17 cellular contexts compared by ENCODE assay signal in genomic region chr11:87002918-87003317, GRCh38. TPM values are rescaled to one million over a fixed set of nuclear protein-coding genes. Genes with fewer than 3 reads are reported as not detected.
DNase-seq lines count a peak whose midpoint lies in the region; ATAC-seq, FAIRE-seq and TF ChIP-seq lines count a peak whose summit lies in the region.
"Had no signal": no experiment of that assay in that cellular context is flagged by ENCODE, and none has a peak within 500 bp of the region (broad histone marks: within the 10 kb centered on the region; RNA-seq: fewer than 3 reads in every experiment).

No MANE protein-coding gene starts in this region.

- H3K27ac Mint-ChIP-seq in Caco-2 (ENCODE audit: unreplicated experiment), result peak overlapping the region; percentile 93
- H3K27ac Mint-ChIP-seq: CD4-positive, CD25-positive, alpha-beta regulatory T cell; H9; IgD-negative memory B cell had no signal

- H2AFZ ChIP-seq in GM12878 (ENCODE audit: control insufficient read depth, low read depth, low read length), result no peak overlapping the region

- FAIRE-seq in GM12878 (lab: Jason Lieb, UNC), result no peak

- H3K4me2 ChIP-seq in GM12878 (ENCODE audit: control insufficient read depth, insufficient read depth), result no peak overlapping the region
- H3K4me2 ChIP-seq: BLaER1, KMS-11 had no signal

- RAD21 ChIA-PET in GM12878 (lab: Charles Lee; ENCODE audit: unreplicated experiment), result no interaction called here

- H3K36me3 ChIP-seq in Caco-2 (ENCODE audit: control insufficient read depth, insufficient read depth, low read length) (no peaks in the 10 kb centered on the region), GM12878 (ENCODE audit: control insufficient read depth in 2 of 2, insufficient read depth in 2 of 2, low read length in 1 of 2) (no peaks in the 10 kb centered on the region), subcutaneous abdominal adipose tissue (ENCODE audit: control insufficient read depth in 5 of 5, insufficient read depth in 5 of 5, low read length in 5 of 5) (no peaks in the 10 kb centered on the region), psoas muscle (ENCODE audit: insufficient read depth in 1 of 2, low read depth in 1 of 2) (no peaks in the 10 kb centered on the region)
- H3K36me3 ChIP-seq: BLaER1 had no signal

- no peak overlapping the region for H3K4me3 Mint-ChIP-seq in Caco-2 (ENCODE audit: unreplicated experiment)
- H3K4me3 Mint-ChIP-seq: CD4-positive, CD25-positive, alpha-beta regulatory T cell; H9; IgD-negative memory B cell had no signal

- H3K36me3 Mint-ChIP-seq in Caco-2 (ENCODE audit: insufficient read depth, unreplicated experiment), result peaks cover 37% of the 10 kb centered on the region
- H3K36me3 Mint-ChIP-seq: CD4-positive, CD25-positive, alpha-beta regulatory T cell; IgD-negative memory B cell had no signal

- no peak overlapping the region for H3K4me3 ChIP-seq in Caco-2 (ENCODE audit: low read depth, low read length)
- H3K4me3 ChIP-seq in GM12878, result no peak overlapping the region
- H3K4me3 ChIP-seq in subcutaneous abdominal adipose tissue (ENCODE audit: low read depth in 1 of 5, low read length in 5 of 5), result no peak overlapping the region
- no peak overlapping the region for H3K4me3 ChIP-seq in psoas muscle
- H3K4me3 ChIP-seq: BLaER1 had no signal

- SMC1A ChIA-PET in GM12878 (lab: Charles Lee; ENCODE audit: uncharacterized antibody, unreplicated experiment), result no interaction called here

- POLR2A ChIA-PET in Caco-2 (lab: Charles Lee), result no interaction called here
- POLR2A ChIA-PET in GM12878 (lab: Charles Lee), result no interaction called here

- peaks cover 64% of the 10 kb centered on the region for H3K4me1 ChIP-seq in Caco-2
- no peaks in the 10 kb centered on the region for H3K4me1 ChIP-seq in GM12878 (ENCODE audit: control insufficient read depth, insufficient read depth, low read length)
- H3K4me1 ChIP-seq in subcutaneous abdominal adipose tissue (ENCODE audit: control insufficient read depth in 5 of 5, insufficient read depth in 5 of 5, low read length in 5 of 5), result peaks cover 0 to 21% (median 9%) of the 10 kb centered on the region in 5 donors
- no peaks in the 10 kb centered on the region for H3K4me1 ChIP-seq in psoas muscle
- H3K4me1 ChIP-seq: BLaER1 had no signal

- no peaks in the 10 kb centered on the region for H4K20me1 ChIP-seq in GM12878 (ENCODE audit: control insufficient read depth, insufficient read depth)
- H4K20me1 ChIP-seq: BLaER1 had no signal

- peaks cover 69% of the 10 kb centered on the region for H3K4me1 Mint-ChIP-seq in Caco-2 (ENCODE audit: low read depth, unreplicated experiment)
- H3K4me1 Mint-ChIP-seq: CD4-positive, CD25-positive, alpha-beta regulatory T cell; IgD-negative memory B cell had no signal

- DNase-seq in Caco-2 (no peak), OCI-M1 (lab: John Stamatoyannopoulos, UW) (peak; percentile 77), GM12878 (ENCODE audit: low read depth, low spot score) (no peak), psoas muscle (no peak), NCI-H2081 treated with DMSO at 0.1 percent for 48 hours (lab: John Stamatoyannopoulos, UW) (no peak), AG20443 (ENCODE audit: low spot score) (no peak)
- DNase-seq: AML-193; CD4-positive, CD25-positive, alpha-beta regulatory T cell; DMS153; DND-41; GDM1; GOT3; H9 had no signal

- H3K9me3 ChIP-seq in Caco-2, result no peaks in the 10 kb centered on the region
- H3K9me3 ChIP-seq in GM12878 (replicated peaks; ENCODE audit: control insufficient read depth, insufficient read depth, low read length), result no peaks in the 10 kb centered on the region
- H3K9me3 ChIP-seq in subcutaneous abdominal adipose tissue (ENCODE audit: control insufficient read depth in 5 of 5, low read length in 5 of 5), result no peaks in the 10 kb centered on the region
- H3K9me3 ChIP-seq in psoas muscle, result no peaks in the 10 kb centered on the region
- H3K9me3 ChIP-seq: BLaER1 had no signal

- H3K9me3 Mint-ChIP-seq in Caco-2 (ENCODE audit: unreplicated experiment), result peaks cover 13% of the 10 kb centered on the region
- H3K9me3 Mint-ChIP-seq: CD4-positive, CD25-positive, alpha-beta regulatory T cell; H9; IgD-negative memory B cell had no signal

- no peaks in the 10 kb centered on the region for H3K27me3 ChIP-seq in Caco-2 (replicated peaks; ENCODE audit: control insufficient read depth, insufficient read depth, low read length)
- no peaks in the 10 kb centered on the region for H3K27me3 ChIP-seq in GM12878 (replicated peaks in 1 of 2; ENCODE audit: control insufficient read depth in 2 of 2, insufficient read depth in 2 of 2, low read length in 1 of 2)
- H3K27me3 ChIP-seq in subcutaneous abdominal adipose tissue (ENCODE audit: control insufficient read depth in 5 of 5, insufficient read depth in 4 of 5, low read length in 5 of 5), result no peaks in the 10 kb centered on the region
- H3K27me3 ChIP-seq in psoas muscle (ENCODE audit: insufficient read depth in 3 of 3, low read length in 2 of 3), result no peaks in the 10 kb centered on the region
- H3K27me3 ChIP-seq: BLaER1 had no signal

- H3K9ac ChIP-seq in GM12878 (ENCODE audit: control insufficient read depth, insufficient read depth, low read length) (no peak overlapping the region), subcutaneous abdominal adipose tissue (ENCODE audit: low read length in 5 of 5) (no peak overlapping the region)
- H3K9ac ChIP-seq: BLaER1, KMS-11 had no signal

- in situ Hi-C loops in GM12878 (cut with MboI), result no loop called here

- no peaks in the 10 kb centered on the region for H3K79me2 ChIP-seq in GM12878 (ENCODE audit: control insufficient read depth, insufficient read depth, low read length)

- no peak for TF ChIP-seq EP300 in GM12878 (IDR thresholded peaks at IDR 0.05; ENCODE audit: borderline replicate concordance in 1 of 2, control insufficient read depth in 1 of 2, low read depth in 2 of 2, low read length in 2 of 2)

- no peak overlapping the region for H3K27ac ChIP-seq in GM12878 (ENCODE audit: control insufficient read depth, insufficient read depth)
- peak overlapping the region; percentile 15 for H3K27ac ChIP-seq in subcutaneous abdominal adipose tissue (ENCODE audit: low read depth, low read length)
- H3K27ac ChIP-seq in psoas muscle, result no peak overlapping the region
- H3K27ac ChIP-seq: BLaER1, KMS-11 had no signal

- TF ChIP-seq RAD21 in GM12878 (IDR thresholded peaks at IDR 0.05; ENCODE audit: insufficient read depth, low read depth, low read length), result no peak

- peak; percentile 57 for ATAC-seq in GM12878
- no peak for ATAC-seq in psoas muscle

- 32% methylated on average over 1 of the region's 1 CpG for WGBS in GM12878 (ENCODE audit: insufficient coverage, insufficient replicate concordance, low lambda C conversion rate, missing lambda C conversion rate)
- 80 to 94% (median 90%) methylated on average over 1 of the region's 1 CpG for WGBS in psoas muscle, 3 donors

- CTCF ChIA-PET in Caco-2 (lab: Charles Lee), result no interaction called here
- CTCF ChIA-PET in GM12878 (lab: Yijun Ruan, JAX), result interaction anchor here (0.9 kb wide), 1 partner anchor 418 kb away, joined by 3 read pairs; no protein-coding TSS in a partner anchor

- TF ChIP-seq CTCF in Caco-2 (IDR thresholded peaks at IDR 0.05; ENCODE audit: insufficient read depth in 1 of 2, low read depth in 1 of 2, low read length in 1 of 2, severe bottlenecking in 1 of 2, unreplicated experiment in 1 of 2) (no peak), GM12878 (IDR thresholded peaks at IDR 0.05 in 2 of 3, conservative IDR thresholded peaks at IDR 0.05 in 1 of 3; ENCODE audit: control insufficient read depth in 2 of 3, extremely low read depth in 1 of 3, insufficient read depth in 1 of 3, low read depth in 3 of 3, low read length in 3 of 3) (no peak), psoas muscle (IDR thresholded peaks at IDR 0.05) (no peak)

- BruUV-seq in Caco-2 (replicated peaks; lab: Mats Ljungman, UMichigan) (no TSS peak), GM12878 (replicated peaks; lab: Mats Ljungman, UMichigan) (no TSS peak)

- no peaks in the 10 kb centered on the region for H3K27me3 Mint-ChIP-seq in Caco-2 (ENCODE audit: insufficient read depth, unreplicated experiment)

- no peak for TF ChIP-seq POLR2A in GM12878 (IDR thresholded peaks at IDR 0.05; ENCODE audit: low read depth, low read length)

- intact Hi-C loops in Caco-2 (cut with micrococcal nuclease; ENCODE audit: unreplicated experiment), result loop anchor here (10.0 kb wide), 2 partner anchors 488 to 1218 kb away; no protein-coding TSS in a partner anchor
- intact Hi-C loops in GM12878 (cut with micrococcal nuclease; ENCODE audit: unreplicated experiment), result no loop called here
- intact Hi-C loops in psoas muscle (cut with DNase I), result no loop called here

RNA-seq across cellular contexts. Expression of gene TMEM135, which starts 34.8 kb away (rescaled TPM):
- total RNA-seq in Caco-2 (2022) (88.6 and 95.2 TPM in 2 replicates), GM12878 (2014; rRNA removed) (13.1 and 16.5 TPM in 2 replicates), GM12878 (2014; rRNA removed; fragmentation: Illumina TruSeq; extraction: Trizol) (24.2 and 24.6 TPM in 2 replicates), GM12878 (2021) (15.9 and 16.8 TPM in 2 replicates), psoas muscle (10 to 100 TPM in 3 of 4 donors, 1 to 10 TPM in 1; 9.4 to 26.6 (median 16.2) TPM)
- total RNA-seq in GM12878 (2013; cell fraction: nucleolus; rRNA removed), result 54.0 and 135 TPM in 2 replicates
- 3.5 TPM for polyA plus RNA-seq in GM12878 (2011; ENCODE audit: low read depth)
- polyA plus RNA-seq in GM12878 (2011; rRNA removed) (23.3 and 37.4 TPM in 2 replicates), GM12878 (2014; fragmentation: Illumina TruSeq; extraction: Trizol) (10.7 and 12.8 TPM in 2 replicates), GM12878 (2014; fragmentation: Nextera tagmentation; extraction: Ambion mirVana) (1 to 10 TPM; 7.2 to 9.1 TPM), GM12878 (2014; rRNA removed) (8.6 and 117 TPM in 2 replicates), GM12878 (2016; fragmentation: Nextera tagmentation; extraction: Ambion mirVana) (10 to 100 TPM in 1 of 2 experiments, 1 to 10 TPM in 1; 9.2 to 12.7 TPM), psoas muscle (1 to 10 TPM; 4.1 to 6.3 (median 5.6) TPM)
- 16.6 and 21.6 TPM in 2 replicates for polyA plus RNA-seq in GM12878 (2011; cell fraction: cytosol; rRNA removed)
- polyA plus RNA-seq in GM12878 (2011; cell fraction: nucleus; rRNA removed), result 12.2 and 13.3 TPM in 2 replicates
- polyA plus RNA-seq in GM12878 (2012), result 5.6 and 9.4 TPM in 2 replicates
- polyA minus RNA-seq in GM12878 (2011; rRNA and poly(A)+ RNA removed), result 37.5 and 61.0 TPM in 2 replicates
- polyA minus RNA-seq in GM12878 (2011; cell fraction: cytosol; rRNA and poly(A)+ RNA removed), result 11.4 and 14.7 TPM in 2 replicates
- 50.2 and 102 TPM in 2 replicates for polyA minus RNA-seq in GM12878 (2011; cell fraction: nucleus; rRNA and poly(A)+ RNA removed)

RNA-seq across cellular contexts. Expression of gene FZD4, which starts 47.7 kb away (rescaled TPM):
- total RNA-seq in Caco-2 (2022) (60.6 and 78.4 TPM in 2 replicates), GM12878 (2014; rRNA removed) (under 0.01 TPM in 1 of 2 replicates, not detected in the other), GM12878 (2014; rRNA removed; fragmentation: Illumina TruSeq; extraction: Trizol) (under 0.01 TPM in 1 of 2 replicates, not detected in the other), GM12878 (2021) (0.05 and 0.13 TPM in 2 replicates), psoas muscle (100 to 1,000 TPM in 1 of 4 donors, 10 to 100 TPM in 3; 12.3 to 158 (median 30.2) TPM)
- 0.04 and 0.22 TPM in 2 replicates for total RNA-seq in GM12878 (2013; cell fraction: nucleolus; rRNA removed)
- polyA plus RNA-seq in GM12878 (2011; ENCODE audit: low read depth), result not detected
- polyA plus RNA-seq in GM12878 (2011; rRNA removed) (0.01 TPM in 2 replicates), GM12878 (2014; fragmentation: Illumina TruSeq; extraction: Trizol) (not detected in 2 replicates), GM12878 (2014; fragmentation: Nextera tagmentation; extraction: Ambion mirVana) (not detected), GM12878 (2014; rRNA removed) (0.01 TPM in 1 of 2 replicates, not detected in the other), GM12878 (2016; fragmentation: Nextera tagmentation; extraction: Ambion mirVana) (not detected), psoas muscle (10 to 100 TPM; 22.1 to 39.5 (median 27.5) TPM)
- 0.03 TPM in 2 replicates for polyA plus RNA-seq in GM12878 (2011; cell fraction: cytosol; rRNA removed)
- 0.01 and 0.03 TPM in 2 replicates for polyA plus RNA-seq in GM12878 (2011; cell fraction: nucleus; rRNA removed)
- not detected in 2 replicates for polyA plus RNA-seq in GM12878 (2012)
- 0.05 and 0.07 TPM in 2 replicates for polyA minus RNA-seq in GM12878 (2011; rRNA and poly(A)+ RNA removed)
- 0.13 and 0.31 TPM in 2 replicates for polyA minus RNA-seq in GM12878 (2011; cell fraction: cytosol; rRNA and poly(A)+ RNA removed)
- under 0.01 and 0.10 TPM in 2 replicates for polyA minus RNA-seq in GM12878 (2011; cell fraction: nucleus; rRNA and poly(A)+ RNA removed)
- total RNA-seq: CD4-positive, CD25-positive, alpha-beta regulatory T cell had no signal
- polyA plus RNA-seq: CD4-positive, CD25-positive, alpha-beta regulatory T cell; IgD-negative memory B cell had no signal

Comparison
In these comparisons a context has a peak if more than half of its experiments do, and no peak if none do; other contexts are left out.
1. RNA of gene FZD4, which starts 47.7 kb away (total RNA-seq): 60.6 to 78.4 TPM in Caco-2 and 12.3 to 158 TPM in psoas muscle; under 0.01 to 0.22 TPM in GM12878; every median in the first group is over 10 times any median in the second.